8 cellular contexts compared by ENCODE assay signal in genomic region chr2:191539068-191539467, GRCh38.
DNase-seq lines count a peak whose midpoint lies in the region; ATAC-seq, FAIRE-seq and TF ChIP-seq lines count a peak whose summit lies in the region.

No MANE protein-coding gene starts in this region.

- H3K36me3 Mint-ChIP-seq in activated T-cell treated with anti-CD3 and anti-CD28 coated beads, Interleukin-2, amount 50 U/mL, for 72 hours (ENCODE audit: insufficient read depth in 2 of 2), result no peaks in the 10 kb centered on the region

- H3K27me3 Mint-ChIP-seq in activated T-cell treated with anti-CD3 and anti-CD28 coated beads, Interleukin-2, amount 50 U/mL, for 72 hours (ENCODE audit: low read depth), result peaks cover 9% of the 10 kb centered on the region

- intact Hi-C loops in kidney (cut with DNase I), result no loop called here

- peaks cover 0 to 3% of the 10 kb centered on the region in 2 donors for H3K9me3 Mint-ChIP-seq in activated T-cell treated with anti-CD3 and anti-CD28 coated beads, Interleukin-2, amount 50 U/mL, for 72 hours

- TF ChIP-seq CTCF in kidney (IDR thresholded peaks at IDR 0.05; ENCODE audit: borderline replicate concordance, extremely low read depth, insufficient read depth), result peak; percentile 29

- no peak for ATAC-seq in activated T-cell treated with anti-CD3 and anti-CD28 coated beads, Interleukin-2, amount 50 U/mL, for 72 hours (replicated peaks in 1 of 2)
- ATAC-seq in HG02798 (IDR thresholded peaks at IDR 0.05; ENCODE audit: poor library complexity, unreplicated experiment), result no peak

- no peaks in the 10 kb centered on the region for H3K4me1 ChIP-seq in kidney (ENCODE audit: control insufficient read depth in 1 of 2, insufficient read depth in 1 of 2, low read depth in 1 of 2, low read length in 2 of 2)

- H3K9ac ChIP-seq in kidney (ENCODE audit: low read length in 2 of 2), result no peak overlapping the region

- no peak overlapping the region for H3K4me3 Mint-ChIP-seq in activated T-cell treated with anti-CD3 and anti-CD28 coated beads, Interleukin-2, amount 50 U/mL, for 72 hours

- no peaks in the 10 kb centered on the region for H3K9me3 ChIP-seq in kidney (ENCODE audit: control insufficient read depth in 1 of 2, low read length in 2 of 2)

- no peaks in the 10 kb centered on the region for H3K36me3 ChIP-seq in kidney (ENCODE audit: control insufficient read depth in 1 of 2, insufficient read depth in 2 of 2, low read length in 2 of 2)

- H3K27ac Mint-ChIP-seq in activated T-cell treated with anti-CD3 and anti-CD28 coated beads, Interleukin-2, amount 50 U/mL, for 72 hours, result no peak overlapping the region

- H3K4me1 Mint-ChIP-seq in activated T-cell treated with anti-CD3 and anti-CD28 coated beads, Interleukin-2, amount 50 U/mL, for 72 hours (ENCODE audit: low read depth), result peaks cover 4% of the 10 kb centered on the region

- no peak overlapping the region for H3K4me3 ChIP-seq in kidney (ENCODE audit: low read length in 2 of 2)

- no peak overlapping the region for H3K27ac ChIP-seq in kidney (ENCODE audit: low read depth in 2 of 2, low read length in 2 of 2)

- DNase-seq in NOMO-1 treated with DMSO at 0.1 percent for 48 hours (lab: John Stamatoyannopoulos, UW; ENCODE audit: unreplicated experiment) (peak; percentile 9), NOMO-1 treated with dmso at 0.1 percent for 144 hours (lab: John Stamatoyannopoulos, UW; ENCODE audit: unreplicated experiment) (no peak), LHCN-M2 (ENCODE audit: low read depth) (peak; percentile 14), kidney (no peak), foreskin melanocyte (no peak), DMS153 (lab: John Stamatoyannopoulos, UW) (no peak)
- peak; percentile 24 to 36 for DNase-seq in activated T-cell treated with anti-CD3 and anti-CD28 coated beads, Interleukin-2, amount 50 U/mL, for 72 hours

- no peak for FAIRE-seq in kidney (lab: Jason Lieb, UNC)

Comparison
In these comparisons a context has a peak if more than half of its experiments do, and no peak if none do; other contexts are left out.
1. DNase-seq: peak in NOMO-1 treated with DMSO at 0.1 percent for 48 hours (single experiment), LHCN-M2 (single experiment) and activated T-cell treated with anti-CD3 and anti-CD28 coated beads, Interleukin-2, amount 50 U/mL, for 72 hours (2 of 2); none in NOMO-1 treated with dmso at 0.1 percent for 144 hours (single experiment), kidney (single experiment), foreskin melanocyte (single experiment) and DMS153 (single experiment).